ENCODE assay signal across 8 cellular contexts in genomic region chr1:42784946-42785693, GRCh38. TPM values are rescaled to one million over a fixed set of nuclear protein-coding genes. Genes with fewer than 3 reads are reported as not detected.
A peak's percentile ranks its signal among the peaks of the same experiment; 100 is the strongest.
DNase-seq lines count a peak whose midpoint lies in the region; ATAC-seq and TF ChIP-seq lines count a peak whose summit lies in the region.

Gene TMEM269, plus strand, starts transcription at chr1:42784991. Its CDS starts 4,903 bp downstream, at chr1:42789894.

- no peaks in the 10 kb centered on the region for H3K27me3 ChIP-seq in CD8-positive, alpha-beta memory T cell (ENCODE audit: insufficient read depth, low read length, poor library complexity, severe bottlenecking)
- H3K27me3 ChIP-seq in esophagus (ENCODE audit: control insufficient read depth in 1 of 2, insufficient read depth in 2 of 2, low read length in 2 of 2) (no peaks in the 10 kb centered on the region), parathyroid adenoma (ENCODE audit: control insufficient read depth, insufficient read depth, low read length) (no peaks in the 10 kb centered on the region)

- TF ChIP-seq CTCF in parathyroid adenoma (IDR thresholded peaks at IDR 0.05), result no peak

- peak; percentile 9 to 63 (median 26) for DNase-seq in CD8-positive, alpha-beta memory T cell
- peak; percentile 69 for DNase-seq in activated CD8-positive, alpha-beta memory T cell treated with anti-CD3 and anti-CD28 coated beads, Interleukin-2, amount 50 U/mL, for 48 hours
- DNase-seq in NCI-H82 treated with DMSO at 0.1 percent for 48 hours (lab: John Stamatoyannopoulos, UW; ENCODE audit: unreplicated experiment), result no peak
- DNase-seq in SIG-M5 treated with dmso at 0.1 percent for 504 hours (lab: John Stamatoyannopoulos, UW; ENCODE audit: unreplicated experiment), result no peak

- H3K4me1 Mint-ChIP-seq in CD8-positive, alpha-beta memory T cell, result peaks cover 11 to 23% (median 11%) of the 10 kb centered on the region in 3 donors

- WGBS in esophagus, 2 donors, result 8 to 12% methylated on average over 51 to 54 of the region's 54 CpGs

- peaks cover 0 to 4% of the 10 kb centered on the region in 2 donors for H3K27me3 Mint-ChIP-seq in CD8-positive, alpha-beta memory T cell

- peaks cover 13% of the 10 kb centered on the region for H3K4me1 ChIP-seq in CD8-positive, alpha-beta memory T cell (ENCODE audit: insufficient read depth, low read length)
- H3K4me1 ChIP-seq in esophagus (ENCODE audit: control insufficient read depth in 2 of 2, insufficient read depth in 2 of 2, low read length in 1 of 2), result peaks cover 4 to 8% of the 10 kb centered on the region in 2 donors
- no peaks in the 10 kb centered on the region for H3K4me1 ChIP-seq in parathyroid adenoma

- H3K27ac Mint-ChIP-seq in CD8-positive, alpha-beta memory T cell, result peak within 1 kb of the TSS; percentile 23 to 88 (median 74)

- H3K27ac ChIP-seq in CD8-positive, alpha-beta memory T cell (ENCODE audit: low read depth, low read length), result no peak within 1 kb of the TSS
- H3K27ac ChIP-seq in esophagus (ENCODE audit: low read depth in 2 of 2, low read length in 1 of 2) (no peak within 1 kb of the TSS), parathyroid adenoma (no peak within 1 kb of the TSS)

- H3K36me3 Mint-ChIP-seq in CD8-positive, alpha-beta memory T cell, result peaks cover 0 to 25% (median 6%) of the 10 kb centered on the region in 3 donors

- no peaks in the 10 kb centered on the region for H3K79me2 ChIP-seq in parathyroid adenoma

- peak within 1 kb of the TSS; percentile 83 to 91 (median 87) for H3K4me3 Mint-ChIP-seq in CD8-positive, alpha-beta memory T cell

- peak within 1 kb of the TSS; percentile 37 for H3K4me2 ChIP-seq in parathyroid adenoma (ENCODE audit: low read length)

- peak within 1 kb of the TSS; percentile 66 for H2AFZ ChIP-seq in parathyroid adenoma

- CTCF ChIA-PET in CD8-positive, alpha-beta memory T cell (lab: Charles Lee), result interaction anchor here (1.0 kb wide), 1 partner anchor 22 kb away, joined by 3 read pairs; no protein-coding TSS in a partner anchor

- H3K9me3 Mint-ChIP-seq in CD8-positive, alpha-beta memory T cell, result no peaks in the 10 kb centered on the region

- POLR2A ChIA-PET in CD8-positive, alpha-beta memory T cell (lab: Charles Lee), result interaction anchor here (0.7 kb wide), 1 partner anchor 18 kb away, joined by 3 read pairs; the partner anchor contains the start of genes C1orf50 and P3H1

- H3K36me3 ChIP-seq in CD8-positive, alpha-beta memory T cell (ENCODE audit: insufficient read depth, low read length), result peaks cover 8% of the 10 kb centered on the region
- H3K36me3 ChIP-seq in esophagus (ENCODE audit: control insufficient read depth in 2 of 2, insufficient read depth in 2 of 2, low read length in 1 of 2), result no peaks in the 10 kb centered on the region
- no peaks in the 10 kb centered on the region for H3K36me3 ChIP-seq in parathyroid adenoma (ENCODE audit: control insufficient read depth, insufficient read depth, low read length)

- no peaks in the 10 kb centered on the region for H3K9me3 ChIP-seq in CD8-positive, alpha-beta memory T cell (ENCODE audit: low read length)
- H3K9me3 ChIP-seq in esophagus (ENCODE audit: control insufficient read depth in 2 of 2, insufficient read depth in 1 of 2, low read depth in 1 of 2, low read length in 1 of 2) (peaks cover 0 to 2% of the 10 kb centered on the region in 2 donors), parathyroid adenoma (ENCODE audit: control insufficient read depth, low read length) (no peaks in the 10 kb centered on the region)

- no peak within 1 kb of the TSS for H3K9ac ChIP-seq in parathyroid adenoma

- ATAC-seq in GM21786 (IDR thresholded peaks at IDR 0.05; ENCODE audit: unreplicated experiment) (no peak), GM18517 (IDR thresholded peaks at IDR 0.05; ENCODE audit: unreplicated experiment) (no peak)

- H3K4me3 ChIP-seq in CD8-positive, alpha-beta memory T cell (ENCODE audit: low read length), result peak within 1 kb of the TSS; percentile 45
- H3K4me3 ChIP-seq in esophagus (ENCODE audit: low read depth in 1 of 2, low read length in 2 of 2), result peak within 1 kb of the TSS; percentile 25 to 33
- peak within 1 kb of the TSS; percentile 14 for H3K4me3 ChIP-seq in parathyroid adenoma (ENCODE audit: low read depth, low read length)

RNA-seq across cellular contexts. Expression of gene TMEM269, which starts in this region (rescaled TPM):
- total RNA-seq in CD8-positive, alpha-beta memory T cell, result under 1 TPM; 0.16 to 0.20 TPM
- polyA plus RNA-seq in CD8-positive, alpha-beta memory T cell, result not detected
- polyA plus RNA-seq in esophagus, result under 1 TPM; 0.01 to 0.04 TPM

Comparison
In these comparisons a context has a peak if more than half of its experiments do, and no peak if none do; other contexts are left out.
1. Peak in DNase-seq and H3K4me3 ChIP-seq in CD8-positive, alpha-beta memory T cell; RNA of the gene not detected or under 1 TPM.